Comparison of ENCODE assay signal across 8 cellular contexts in genomic region chr20:14859627-14860026, GRCh38.
"Had no signal": no experiment of that assay in that cellular context is flagged by ENCODE, and none has a peak within 500 bp of the region (broad histone marks: within the 10 kb centered on the region; RNA-seq: fewer than 3 reads in every experiment).

No MANE protein-coding gene starts in this region.

- H3K27ac ChIP-seq: GM23248 had no signal

- H3K4me3 Mint-ChIP-seq: H9, HFFc6 had no signal

- DNase-seq: GM23248, GOT3, H9, HCEC 1CT, HFFc6 had no signal

- H3K9me3 Mint-ChIP-seq: GM23338 had no signal

- H3K9ac ChIP-seq: GM23248 had no signal

- H3K9me3 ChIP-seq: HAP-1 had no signal

- H3K4me1 ChIP-seq: HAP-1 had no signal

- H3K4me3 ChIP-seq: GM23248, GM23338, HAP-1 had no signal

- H3K36me3 ChIP-seq: HAP-1 had no signal

- FAIRE-seq: H54 had no signal

- H3K27ac Mint-ChIP-seq: GM23338, HFFc6 had no signal

- H2AFZ ChIP-seq: GM23248, GM23338 had no signal
